In genomic region chr10:64859911-64860310, GRCh38 we compare ENCODE assay signal across 30 cellular contexts.
"Had no signal": no experiment of that assay in that cellular context is flagged by ENCODE, and none has a peak within 500 bp of the region (broad histone marks: within the 10 kb centered on the region; RNA-seq: fewer than 3 reads in every experiment).

No MANE protein-coding gene starts in this region.

- ATAC-seq: gastrocnemius medialis; left colon; pancreas; psoas muscle; stimulated activated naive CD8-positive, alpha-beta T cell treated with anti-CD3 and anti-CD28 coated beads, Interleukin-15, Interleukin-2, amounts not matched to agents 100 U/mL and 50 U/mL, for 24 hours had no signal

- H3K36me3 ChIP-seq: ascending aorta, cardiac muscle cell, gastrocnemius medialis, pancreas, transverse colon had no signal

- FAIRE-seq: keratinocyte, pancreas, urothelium cell line had no signal

- DNase-seq: activated CD4-positive, alpha-beta T cell treated with anti-CD3 and anti-CD28 coated beads for 4 hours; activated CD4-positive, alpha-beta T cell treated with anti-CD3 and anti-CD28 coated beads, Interleukin-2, amount 50 U/mL, for 4 hours; activated CD8-positive, alpha-beta memory T cell treated with anti-CD3 and anti-CD28 coated beads for 24 hours; activated gamma-delta T cell; activated naive CD4-positive, alpha-beta T cell treated with anti-CD3 and anti-CD28 coated beads, Interleukin-2, amount 10 ng/mL, durations not matched to agents 7 days and 5 days; activated naive CD8-positive, alpha-beta T cell treated with anti-CD3 and anti-CD28 coated beads, Interleukin-2, amount 10 ng/mL, durations not matched to agents 7 days and 5 days; activated T-cell treated with anti-CD3 and anti-CD28 coated beads, Interleukin-2, amount 50 U/mL, for 24 hours; cerebellar nuclear complex; dorsolateral prefrontal cortex; effector memory CD4-positive, alpha-beta T cell; erythroblast; gastrocnemius medialis; hippocampal formation; left colon; mammary epithelial cell; naive B cell; nucleus accumbens; pancreas; psoas muscle; stimulated activated naive CD8-positive, alpha-beta T cell treated with anti-CD3 and anti-CD28 coated beads, Interleukin-15, Interleukin-2, amounts not matched to agents 100 U/mL and 50 U/mL, for 24 hours; testis; transverse colon had no signal

- H3K4me1 ChIP-seq: ascending aorta, gastrocnemius medialis, pancreas, psoas muscle, testis, transverse colon had no signal

- H3K27ac ChIP-seq: ascending aorta, cardiac muscle cell, coronary artery, dorsolateral prefrontal cortex, gastrocnemius medialis, pancreas, psoas muscle, testis, transverse colon had no signal

- H3K27ac Mint-ChIP-seq: activated naive CD4-positive, alpha-beta T cell treated with anti-CD3 and anti-CD28 coated beads, Interleukin-2, amount 10 ng/mL, durations not matched to agents 7 days and 5 days; activated naive CD8-positive, alpha-beta T cell treated with anti-CD3 and anti-CD28 coated beads, Interleukin-2, amount 10 ng/mL, durations not matched to agents 7 days and 5 days; activated T-cell treated with anti-CD3 and anti-CD28 coated beads, Interleukin-2, amount 50 U/mL, for 24 hours; brain; mesothelial cell of epicardium; naive B cell had no signal

- H3K9me3 Mint-ChIP-seq: activated naive CD8-positive, alpha-beta T cell treated with anti-CD3 and anti-CD28 coated beads, Interleukin-2, amount 10 ng/mL, durations not matched to agents 7 days and 5 days; brain; mesothelial cell of epicardium; neural crest cell had no signal

- H3K9me3 ChIP-seq: ascending aorta, gastrocnemius medialis, pancreas, psoas muscle, testis, transverse colon had no signal

- H3K4me1 Mint-ChIP-seq: activated naive CD4-positive, alpha-beta T cell treated with anti-CD3 and anti-CD28 coated beads, Interleukin-2, amount 10 ng/mL, durations not matched to agents 7 days and 5 days; activated naive CD8-positive, alpha-beta T cell treated with anti-CD3 and anti-CD28 coated beads, Interleukin-2, amount 10 ng/mL, durations not matched to agents 7 days and 5 days; brain; mesothelial cell of epicardium; naive B cell had no signal

- H3K27me3 Mint-ChIP-seq: activated naive CD4-positive, alpha-beta T cell treated with anti-CD3 and anti-CD28 coated beads, Interleukin-2, amount 10 ng/mL, durations not matched to agents 7 days and 5 days; activated naive CD8-positive, alpha-beta T cell treated with anti-CD3 and anti-CD28 coated beads, Interleukin-2, amount 10 ng/mL, durations not matched to agents 7 days and 5 days; activated T-cell treated with anti-CD3 and anti-CD28 coated beads, Interleukin-2, amount 50 U/mL, for 24 hours; brain; naive B cell had no signal

- H3K36me3 Mint-ChIP-seq: activated naive CD4-positive, alpha-beta T cell treated with anti-CD3 and anti-CD28 coated beads, Interleukin-2, amount 10 ng/mL, durations not matched to agents 7 days and 5 days; activated naive CD8-positive, alpha-beta T cell treated with anti-CD3 and anti-CD28 coated beads, Interleukin-2, amount 10 ng/mL, durations not matched to agents 7 days and 5 days; brain; mesothelial cell of epicardium; naive B cell had no signal

- H3K4me3 Mint-ChIP-seq: activated naive CD4-positive, alpha-beta T cell treated with anti-CD3 and anti-CD28 coated beads, Interleukin-2, amount 10 ng/mL, durations not matched to agents 7 days and 5 days; activated naive CD8-positive, alpha-beta T cell treated with anti-CD3 and anti-CD28 coated beads, Interleukin-2, amount 10 ng/mL, durations not matched to agents 7 days and 5 days; activated T-cell treated with anti-CD3 and anti-CD28 coated beads, Interleukin-2, amount 50 U/mL, for 24 hours; brain; mesothelial cell of epicardium; naive B cell; neural crest cell had no signal

- H3K27me3 ChIP-seq: ascending aorta, cardiac muscle cell, dorsolateral prefrontal cortex, gastrocnemius medialis, pancreas, testis, transverse colon had no signal

- H3K4me3 ChIP-seq: ascending aorta, cardiac muscle cell, coronary artery, dorsolateral prefrontal cortex, gastrocnemius medialis, pancreas, psoas muscle, testis, transverse colon had no signal
